ENCODE assay signal across 20 cellular contexts in the genomic region with DNA sequence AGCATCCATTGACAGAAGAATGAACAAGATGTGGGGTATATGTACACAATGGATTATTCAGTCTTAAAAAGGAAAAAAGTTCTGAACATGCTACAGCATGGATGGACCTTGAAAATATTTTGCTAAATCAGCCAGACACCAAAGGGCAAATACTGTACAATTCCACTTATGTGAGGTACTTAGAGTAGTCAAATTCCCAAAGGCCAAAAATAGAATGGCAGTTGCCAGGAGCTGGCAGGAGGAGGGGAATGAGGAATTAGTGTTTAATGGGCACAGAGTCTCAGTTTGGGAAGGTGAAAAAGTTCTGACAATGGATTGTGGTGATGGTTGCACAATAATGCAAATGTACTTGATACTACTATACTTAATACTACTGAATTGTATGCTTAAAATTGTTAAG.
"Had no signal": no experiment of that assay in that cellular context is flagged by ENCODE, and none has a peak within 500 bp of the region (broad histone marks: within the 10 kb centered on the region; RNA-seq: fewer than 3 reads in every experiment).

No MANE protein-coding gene starts in this region.

- H3K27me3 ChIP-seq: breast epithelium, SJSA1 had no signal

- DNase-seq: activated CD4-positive, alpha-beta T cell treated with anti-CD3 and anti-CD28 coated beads, Interleukin-2, amount 10 ng/mL, durations not matched to agents 24 days and 14 days; activated CD4-positive, alpha-beta T cell treated with anti-CD3 and anti-CD28 coated beads, Interleukin-2, amount 50 U/mL, for 48 hours; activated CD4-positive, CD25-positive, alpha-beta regulatory T cell treated with anti-CD3 and anti-CD28 coated beads, Interleukin-2, amount 50 U/mL, for 72 hours; activated CD8-positive, alpha-beta memory T cell treated with anti-CD3 and anti-CD28 coated beads, Interleukin-2, amount 10 ng/mL, durations not matched to agents 7 days and 5 days; activated effector memory CD4-positive, alpha-beta T cell treated with Interleukin-2 at 50 U/mL for 16 hours; activated naive CD4-positive, alpha-beta T cell; activated T-cell treated with anti-CD3 and anti-CD28 coated beads, Interleukin-2, amount 50 U/mL, for 24 hours; aorta; MM.1S; NCI-H1105 treated with DMSO at 0.1 percent for 48 hours; NCI-H1436 treated with DMSO at 0.1 percent for 48 hours; NCI-H187; NCI-H2081; NCI-H2171; NCI-H2227 treated with DMSO at 0.1 percent for 48 hours; NCI-H82; SHP77 had no signal

- H3K9me3 ChIP-seq: breast epithelium, SJSA1 had no signal

- H3K4me1 ChIP-seq: breast epithelium, SJSA1 had no signal

- ATAC-seq: activated CD8-positive, alpha-beta memory T cell treated with anti-CD3 and anti-CD28 coated beads, Interleukin-2, amount 10 ng/mL, durations not matched to agents 7 days and 5 days; WTC11 had no signal

- H3K4me3 ChIP-seq: breast epithelium, SJSA1 had no signal

- H3K36me3 ChIP-seq: breast epithelium, SJSA1 had no signal

- H3K27ac ChIP-seq: breast epithelium, SJSA1 had no signal
